ENCODE assay signal across 10 cellular contexts in genomic region chr10:104318810-104319684, GRCh38. TPM values are rescaled to one million over a fixed set of nuclear protein-coding genes. Genes with fewer than 3 reads are reported as not detected.
DNase-seq lines count a peak whose midpoint lies in the region; ATAC-seq and TF ChIP-seq lines count a peak whose summit lies in the region.
"Had no signal": no experiment of that assay in that cellular context is flagged by ENCODE, and none has a peak within 500 bp of the region (broad histone marks: within the 10 kb centered on the region; RNA-seq: fewer than 3 reads in every experiment).

No MANE protein-coding gene starts in this region.

- H3K4me3 ChIP-seq in fibroblast of pulmonary artery (replicated peaks; ENCODE audit: low read depth, low read length) (no peak overlapping the region), osteoblast (ENCODE audit: insufficient read depth, low read length) (no peak overlapping the region), PC-3 (ENCODE audit: low read length) (no peak overlapping the region)

- H2AFZ ChIP-seq in osteoblast (ENCODE audit: low read length): no peak overlapping the region
- H2AFZ ChIP-seq in PC-3 (ENCODE audit: low read length): no peak overlapping the region

- H3K4me1 Mint-ChIP-seq in CD14-positive monocyte (peaks cover 70% of the 10 kb centered on the region), T-cell (peaks cover 71 to 75% (median 74%) of the 10 kb centered on the region in 3 donors)
- H3K4me1 Mint-ChIP-seq in activated CD8-positive, alpha-beta T cell treated with anti-CD3 and anti-CD28 coated beads, Interleukin-2, amount 10 ng/mL, durations not matched to agents 7 days and 5 days (ENCODE audit: low read depth): peaks cover 65% of the 10 kb centered on the region

- H3K79me2 ChIP-seq in osteoblast (ENCODE audit: insufficient read depth, low read length): peaks cover 99% of the 10 kb centered on the region
- H3K79me2 ChIP-seq in PC-3 (ENCODE audit: low read length): peaks cover 79% of the 10 kb centered on the region

- H3K36me3 ChIP-seq in osteoblast (ENCODE audit: insufficient read depth, low read length): peaks cover 53% of the 10 kb centered on the region
- H3K36me3 ChIP-seq in PC-3 (ENCODE audit: low read depth, low read length): peaks cover 1% of the 10 kb centered on the region; the same call in 1 of the 2 replicates

- H3K36me3 Mint-ChIP-seq in CD14-positive monocyte: peaks cover 45 to 73% of the 10 kb centered on the region in 2 donors
- peaks cover 22% of the 10 kb centered on the region for H3K36me3 Mint-ChIP-seq in T-cell
- H3K36me3 Mint-ChIP-seq in activated CD8-positive, alpha-beta T cell treated with anti-CD3 and anti-CD28 coated beads, Interleukin-2, amount 10 ng/mL, durations not matched to agents 7 days and 5 days (ENCODE audit: low read depth): peaks cover 37% of the 10 kb centered on the region

- DNase-seq in CD14-positive monocyte (ENCODE audit: low spot score) (peak; percentile 30), T-cell (no peak), fibroblast of pulmonary artery (ENCODE audit: low read depth) (peak; percentile 62), osteoblast (ENCODE audit: insufficient read length, low spot score, missing footprints) (no peak), occipital lobe (lab: John Stamatoyannopoulos, UW) (no peak), PC-3 (no peak), HPDE6-E6E7 (ENCODE audit: extremely low spot score) (no peak)
- no peak for DNase-seq in activated CD8-positive, alpha-beta T cell treated with anti-CD3 and anti-CD28 coated beads, Interleukin-2, amount 10 ng/mL, durations not matched to agents 7 days and 5 days
- DNase-seq: NCI-H1436, retina had no signal

- ATAC-seq in T-cell (replicated peaks in 1 of 4) (no peak), PC-3 (no peak)
- no peak for ATAC-seq in activated CD8-positive, alpha-beta T cell treated with anti-CD3 and anti-CD28 coated beads, Interleukin-2, amount 10 ng/mL, durations not matched to agents 7 days and 5 days

- H3K27me3 Mint-ChIP-seq in CD14-positive monocyte (ENCODE audit: low read depth in 3 of 3) (peaks cover 0 to 1% (median 0%) of the 10 kb centered on the region in 3 donors), T-cell (no peaks in the 10 kb centered on the region)
- H3K27me3 Mint-ChIP-seq in activated CD8-positive, alpha-beta T cell treated with anti-CD3 and anti-CD28 coated beads, Interleukin-2, amount 10 ng/mL, durations not matched to agents 7 days and 5 days (ENCODE audit: low read depth): no peaks in the 10 kb centered on the region

- H3K4me1 ChIP-seq in osteoblast (ENCODE audit: insufficient read depth, low read length): peaks cover 64% of the 10 kb centered on the region
- H3K4me1 ChIP-seq in PC-3 (ENCODE audit: insufficient read depth, low read length): peaks cover 16% of the 10 kb centered on the region

- H4K20me1 ChIP-seq in osteoblast (ENCODE audit: insufficient read depth, low read length) (peaks cover 61% of the 10 kb centered on the region), PC-3 (ENCODE audit: low read length) (peaks cover 24% of the 10 kb centered on the region; the same call in 1 of the 2 replicates)

- H3K9me3 Mint-ChIP-seq in CD14-positive monocyte: peaks cover 0 to 2% (median 0%) of the 10 kb centered on the region in 7 donors
- H3K9me3 Mint-ChIP-seq in T-cell: no peaks in the 10 kb centered on the region
- H3K9me3 Mint-ChIP-seq in activated CD8-positive, alpha-beta T cell treated with anti-CD3 and anti-CD28 coated beads, Interleukin-2, amount 10 ng/mL, durations not matched to agents 7 days and 5 days (ENCODE audit: insufficient read depth): no peaks in the 10 kb centered on the region

- H3K4me3 Mint-ChIP-seq in CD14-positive monocyte (peak overlapping the region in 1 of 2 donors; percentile 35), T-cell (peak overlapping the region in 1 of 3 donors; percentile 24)
- H3K4me3 Mint-ChIP-seq in activated CD8-positive, alpha-beta T cell treated with anti-CD3 and anti-CD28 coated beads, Interleukin-2, amount 10 ng/mL, durations not matched to agents 7 days and 5 days: no peak overlapping the region

- H3K27ac ChIP-seq in osteoblast (ENCODE audit: low read depth, low read length) (peak overlapping the region; percentile 87), PC-3 (ENCODE audit: low read length) (no peak overlapping the region)

- H3K27me3 ChIP-seq in osteoblast (ENCODE audit: insufficient read depth, low read length) (no peaks in the 10 kb centered on the region), PC-3 (ENCODE audit: low read length) (no peaks in the 10 kb centered on the region)

- no TSS peak for BruUV-seq in PC-3 (replicated peaks; lab: Mats Ljungman, UMichigan)

- CTCF ChIA-PET in T-cell (lab: Charles Lee): no interaction called here
- CTCF ChIA-PET in activated CD8-positive, alpha-beta T cell treated with anti-CD3 and anti-CD28 coated beads, Interleukin-2, amount 10 ng/mL, durations not matched to agents 7 days and 5 days (lab: Charles Lee): no interaction called here
- CTCF ChIA-PET in PC-3 (lab: Charles Lee): no interaction called here

- H3K9ac ChIP-seq in PC-3 (ENCODE audit: low read length): no peak overlapping the region

- peak overlapping the region; percentile 67 to 87 (median 79) for H3K27ac Mint-ChIP-seq in CD14-positive monocyte
- H3K27ac Mint-ChIP-seq in T-cell: peak overlapping the region; percentile 46 to 66
- no peak overlapping the region for H3K27ac Mint-ChIP-seq in activated CD8-positive, alpha-beta T cell treated with anti-CD3 and anti-CD28 coated beads, Interleukin-2, amount 10 ng/mL, durations not matched to agents 7 days and 5 days

- POLR2A ChIA-PET in T-cell (lab: Charles Lee) (interaction anchor here in 1 of 2 donors (0.6 kb wide), 1 partner anchor 27 kb away, joined by 3 read pairs; no protein-coding TSS in a partner anchor), PC-3 (lab: Charles Lee; ENCODE audit: unreplicated experiment) (no interaction called here)
- POLR2A ChIA-PET in activated CD8-positive, alpha-beta T cell treated with anti-CD3 and anti-CD28 coated beads, Interleukin-2, amount 10 ng/mL, durations not matched to agents 7 days and 5 days (lab: Charles Lee): no interaction called here

- H3F3A ChIP-seq in PC-3 (ENCODE audit: low read length, unreplicated experiment): no peaks in the 10 kb centered on the region

- peak overlapping the region; percentile 3 for H3K4me2 ChIP-seq in osteoblast (ENCODE audit: insufficient read depth, low read length)
- no peak overlapping the region for H3K4me2 ChIP-seq in PC-3 (ENCODE audit: low read length)

- no peaks in the 10 kb centered on the region for H3K9me3 ChIP-seq in osteoblast (ENCODE audit: low read depth, low read length)
- no peaks in the 10 kb centered on the region for H3K9me3 ChIP-seq in PC-3 (ENCODE audit: low read length)

- TF ChIP-seq CTCF in CD14-positive monocyte (IDR thresholded peaks at IDR 0.05): no peak
- TF ChIP-seq CTCF in fibroblast of pulmonary artery (IDR thresholded peaks at IDR 0.05; ENCODE audit: low read length, missing control alignments): no peak
- no peak for TF ChIP-seq CTCF in osteoblast (IDR thresholded peaks at IDR 0.05; ENCODE audit: extremely low read depth, low read depth, low read length)
- TF ChIP-seq CTCF in PC-3 (conservative IDR thresholded peaks at IDR 0.05; ENCODE audit: low read depth, low read length): no peak

- no peaks in the 10 kb centered on the region for H3K9me2 ChIP-seq in PC-3 (replicated peaks; ENCODE audit: low read length)

- intact Hi-C loops in CD14-positive monocyte (cut with micrococcal nuclease) (no loop called here), PC-3 (cut with micrococcal nuclease) (no loop called here)

RNA-seq across cellular contexts. Expression of gene ITPRIP, which starts 19.2 kb away (rescaled TPM):
- polyA plus RNA-seq in CD14-positive monocyte: 10 to 100 TPM; 27.5 to 35.7 TPM
- 10 to 100 TPM; 16.9 to 98.5 (median 25.0) TPM for total RNA-seq in T-cell
- 14.8 and 16.5 TPM in 2 replicates for total RNA-seq in osteoblast
- 10 to 100 TPM; 26.6 to 27.1 TPM for total RNA-seq in activated CD8-positive, alpha-beta T cell treated with anti-CD3 and anti-CD28 coated beads, Interleukin-2, amount 10 ng/mL, durations not matched to agents 7 days and 5 days
- 1.6 TPM for total RNA-seq in occipital lobe
- total RNA-seq in PC-3 (2014; rRNA removed): 7.0 and 10.3 TPM in 2 replicates

RNA-seq across cellular contexts. Expression of gene CFAP58, which starts 34.6 kb away (rescaled TPM):
- not detected for polyA plus RNA-seq in CD14-positive monocyte
- total RNA-seq in T-cell (not detected), osteoblast (0.36 and 0.59 TPM in 2 replicates), occipital lobe (0.62 TPM), PC-3 (2014; rRNA removed) (0.26 TPM in 1 of 2 replicates, not detected in the other)
- under 1 TPM; 0.24 to 0.47 TPM for total RNA-seq in activated CD8-positive, alpha-beta T cell treated with anti-CD3 and anti-CD28 coated beads, Interleukin-2, amount 10 ng/mL, durations not matched to agents 7 days and 5 days

RNA-seq across cellular contexts. Expression of gene GSTO2, which starts 50.1 kb away (rescaled TPM):
- polyA plus RNA-seq in CD14-positive monocyte: under 1 TPM in 1 of 2 donors, not detected in 1; 0.26 TPM
- total RNA-seq in T-cell (1 to 10 TPM in 4 of 5 donors, under 1 TPM in 1; 0.60 to 2.4 (median 1.9) TPM), osteoblast (1.8 and 2.2 TPM in 2 replicates), occipital lobe (0.62 TPM), PC-3 (2014; rRNA removed) (8.1 and 13.8 TPM in 2 replicates)
- total RNA-seq in activated CD8-positive, alpha-beta T cell treated with anti-CD3 and anti-CD28 coated beads, Interleukin-2, amount 10 ng/mL, durations not matched to agents 7 days and 5 days: 1 to 10 TPM in 1 of 2 experiments, under 1 TPM in 1; 0.94 to 1.2 TPM

Comparison
In these comparisons a context has a peak if more than half of its experiments do, and no peak if none do; other contexts are left out.
1. DNase-seq: peak in CD14-positive monocyte (single experiment) and fibroblast of pulmonary artery (single experiment); none in T-cell (0 of 34), osteoblast (single experiment), activated CD8-positive, alpha-beta T cell treated with anti-CD3 and anti-CD28 coated beads, Interleukin-2, amount 10 ng/mL, durations not matched to agents 7 days and 5 days (single experiment), occipital lobe (single experiment), PC-3 (single experiment) and HPDE6-E6E7 (single experiment).